Comparison of ENCODE assay signal across 1 cellular context in the genomic region with DNA sequence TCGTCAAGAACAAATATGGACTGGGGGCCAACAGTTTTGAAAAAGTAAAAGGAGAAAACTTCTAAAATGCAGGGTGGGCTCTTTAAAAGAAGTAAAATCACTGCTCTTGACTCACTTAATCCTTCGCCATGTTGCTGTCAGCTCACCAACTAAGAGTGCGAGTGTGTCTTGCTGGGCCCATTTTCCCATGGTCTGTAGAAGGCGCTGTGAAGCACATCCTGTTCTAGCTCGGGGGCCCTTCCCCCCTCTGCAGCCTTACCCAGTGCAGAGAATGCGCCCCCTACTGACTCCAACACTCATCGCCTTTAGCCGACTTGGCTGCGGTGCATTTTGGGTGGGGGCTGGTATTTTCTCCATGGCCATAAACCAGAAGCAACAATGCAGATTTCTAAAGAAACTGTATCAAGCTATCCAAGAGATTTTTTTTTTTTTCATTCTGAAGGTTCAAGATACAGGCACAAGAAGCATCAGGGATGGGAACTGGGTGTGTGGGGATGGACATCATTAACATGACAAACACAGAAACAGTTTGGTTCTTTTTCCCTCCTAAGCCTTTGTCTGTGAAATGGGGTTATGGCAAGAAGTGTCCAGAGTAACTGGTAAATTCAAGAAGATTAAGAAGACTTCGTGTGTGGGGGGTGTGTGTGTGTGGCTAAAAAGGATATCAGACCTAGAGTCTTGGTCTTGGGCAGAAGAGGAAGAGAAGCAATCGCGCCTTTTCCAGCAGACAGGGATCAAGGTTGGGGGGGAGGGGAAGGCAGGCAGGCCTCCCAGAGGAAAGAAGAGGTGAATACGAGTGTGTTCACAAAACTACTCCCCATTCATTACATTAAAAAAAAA.
A peak's percentile ranks its signal among the peaks of the same experiment; 100 is the strongest.
TF ChIP-seq lines count a peak whose summit lies in the region.

No MANE protein-coding gene starts in this region.

TF ChIP-seq in GM12878, 131 proteins besides CTCF, POLR2A, EP300 and RAD21 (continued from another document and continues in another):
- TF ChIP-seq, protein P1, sequence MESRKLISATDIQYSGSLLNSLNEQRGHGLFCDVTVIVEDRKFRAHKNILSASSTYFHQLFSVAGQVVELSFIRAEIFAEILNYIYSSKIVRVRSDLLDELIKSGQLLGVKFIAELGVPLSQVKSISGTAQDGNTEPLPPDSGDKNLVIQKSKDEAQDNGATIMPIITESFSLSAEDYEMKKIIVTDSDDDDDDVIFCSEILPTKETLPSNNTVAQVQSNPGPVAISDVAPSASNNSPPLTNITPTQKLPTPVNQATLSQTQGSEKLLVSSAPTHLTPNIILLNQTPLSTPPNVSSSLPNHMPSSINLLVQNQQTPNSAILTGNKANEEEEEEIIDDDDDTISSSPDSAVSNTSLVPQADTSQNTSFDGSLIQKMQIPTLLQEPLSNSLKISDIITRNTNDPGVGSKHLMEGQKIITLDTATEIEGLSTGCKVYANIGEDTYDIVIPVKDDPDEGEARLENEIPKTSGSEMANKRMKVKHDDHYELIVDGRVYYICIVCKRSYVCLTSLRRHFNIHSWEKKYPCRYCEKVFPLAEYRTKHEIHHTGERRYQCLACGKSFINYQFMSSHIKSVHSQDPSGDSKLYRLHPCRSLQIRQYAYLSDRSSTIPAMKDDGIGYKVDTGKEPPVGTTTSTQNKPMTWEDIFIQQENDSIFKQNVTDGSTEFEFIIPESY (IDR thresholded peaks at IDR 0.05): no peak
- TF ChIP-seq TCF7 (IDR thresholded peaks at IDR 0.05; ENCODE audit: borderline replicate concordance) (peak; percentile 57; the same call in 1 of the 2 replicates), ZNF384 (IDR thresholded peaks at IDR 0.05; ENCODE audit: borderline replicate concordance, low read depth, low read length) (no peak), ATF7 (IDR thresholded peaks at IDR 0.05; ENCODE audit: low read depth) (peak; percentile 51; the same call in 1 of the 2 replicates), KDM1A (IDR thresholded peaks at IDR 0.05; ENCODE audit: borderline replicate concordance) (no peak), NFYA (IDR thresholded peaks at IDR 0.05; ENCODE audit: borderline replicate concordance, low read depth, low read length) (no peak), SUZ12 (IDR thresholded peaks at IDR 0.05; ENCODE audit: unreplicated experiment) (no peak), BMI1 (IDR thresholded peaks at IDR 0.05; ENCODE audit: borderline replicate concordance) (no peak), POLR2AphosphoS5 (IDR thresholded peaks at IDR 0.05; ENCODE audit: low read length) (peak; percentile 55), CHD2 (IDR thresholded peaks at IDR 0.05; ENCODE audit: borderline replicate concordance, low read depth, low read length) (peak; percentile 98), BCL11A (IDR thresholded peaks at IDR 0.05; ENCODE audit: low read depth, low read length) (peak; percentile 65; the same call in 1 of the 2 replicates), ESRRA (IDR thresholded peaks at IDR 0.05; ENCODE audit: low read length) (no peak; the same call in 1 of the 2 replicates), TCF12 (IDR thresholded peaks at IDR 0.05; ENCODE audit: low read depth, low read length) (peak; percentile 87), NFXL1 (IDR thresholded peaks at IDR 0.05; ENCODE audit: borderline replicate concordance) (no peak), LARP7 (IDR thresholded peaks at IDR 0.05) (0 out of 2 replicates have a peak, but pooled peaks have one; percentile 28), ZZZ3 (IDR thresholded peaks at IDR 0.05; ENCODE audit: control insufficient read depth, insufficient read length, low read depth) (no peak), ZNF622 (IDR thresholded peaks at IDR 0.05) (no peak), MTA2 (IDR thresholded peaks at IDR 0.05; ENCODE audit: low read depth) (no peak), HCFC1 (IDR thresholded peaks at IDR 0.05; ENCODE audit: low read length) (peak; percentile 61), SUPT20H (IDR thresholded peaks at IDR 0.05; ENCODE audit: borderline replicate concordance, control insufficient read depth, low read depth, low read length) (no peak), YBX1 (IDR thresholded peaks at IDR 0.05) (no peak), CREB1 (IDR thresholded peaks at IDR 0.05; ENCODE audit: low read depth) (peak; percentile 77), RELA (IDR thresholded peaks at IDR 0.05; ENCODE audit: borderline replicate concordance, partially characterized antibody) (peak; percentile 96), STAT3 (IDR thresholded peaks at IDR 0.05; ENCODE audit: low read depth, low read length) (peak; percentile 43; the same call in 1 of the 2 replicates), MXI1 (IDR thresholded peaks at IDR 0.05; ENCODE audit: low read depth, low read length) (peak; percentile 82), SREBF1 (IDR thresholded peaks at IDR 0.05; ENCODE audit: low read length) (0 out of 2 replicates have a peak, but pooled peaks have one; percentile 11), EGR1 (IDR thresholded peaks at IDR 0.05; ENCODE audit: borderline replicate concordance in 1 of 2, low read depth in 2 of 2, low read length in 2 of 2) (no peak), SIN3A (IDR thresholded peaks at IDR 0.05; ENCODE audit: low read depth, low read length) (peak; percentile 91; the same call in 1 of the 2 replicates), TAF1 (IDR thresholded peaks at IDR 0.05; ENCODE audit: borderline replicate concordance, low read depth, low read length) (peak; percentile 78), NR2C1 (IDR thresholded peaks at IDR 0.05) (no peak), KLF5 (IDR thresholded peaks at IDR 0.05; ENCODE audit: partially characterized antibody) (peak; percentile 64), SREBF2 (IDR thresholded peaks at IDR 0.05; ENCODE audit: low read length) (no peak), FOXM1 (IDR thresholded peaks at IDR 0.05; ENCODE audit: low read depth, low read length) (peak; percentile 95), SRF (IDR thresholded peaks at IDR 0.05; ENCODE audit: low read depth in 2 of 2, low read length in 2 of 2) (0 out of 4 replicates have a peak, but pooled peaks of 1 of the 2 experiments have one; percentile 36), IKZF2 (IDR thresholded peaks at IDR 0.05) (peak in 1 of 2 experiments; percentile 75; a peak in 2 of 4 replicates), SMC3 (IDR thresholded peaks at IDR 0.05; ENCODE audit: borderline replicate concordance, low read length) (peak; percentile 93), IRF4 (IDR thresholded peaks at IDR 0.05; ENCODE audit: low read depth, low read length) (peak; percentile 86), NFIC (IDR thresholded peaks at IDR 0.05; ENCODE audit: low read depth, low read length) (peak; percentile 51; the same call in 1 of the 2 replicates), CHD1 (IDR thresholded peaks at IDR 0.05; ENCODE audit: low read depth, low read length) (peak; percentile 62; the same call in 1 of the 2 replicates)
- TF ChIP-seq, protein P2, sequence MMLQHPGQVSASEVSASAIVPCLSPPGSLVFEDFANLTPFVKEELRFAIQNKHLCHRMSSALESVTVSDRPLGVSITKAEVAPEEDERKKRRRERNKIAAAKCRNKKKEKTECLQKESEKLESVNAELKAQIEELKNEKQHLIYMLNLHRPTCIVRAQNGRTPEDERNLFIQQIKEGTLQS (IDR thresholded peaks at IDR 0.05; ENCODE audit: borderline replicate concordance, extremely low read depth, low read depth, low read length): peak; percentile 45; the same call in 1 of the 2 replicates
- TF ChIP-seq, protein P3, sequence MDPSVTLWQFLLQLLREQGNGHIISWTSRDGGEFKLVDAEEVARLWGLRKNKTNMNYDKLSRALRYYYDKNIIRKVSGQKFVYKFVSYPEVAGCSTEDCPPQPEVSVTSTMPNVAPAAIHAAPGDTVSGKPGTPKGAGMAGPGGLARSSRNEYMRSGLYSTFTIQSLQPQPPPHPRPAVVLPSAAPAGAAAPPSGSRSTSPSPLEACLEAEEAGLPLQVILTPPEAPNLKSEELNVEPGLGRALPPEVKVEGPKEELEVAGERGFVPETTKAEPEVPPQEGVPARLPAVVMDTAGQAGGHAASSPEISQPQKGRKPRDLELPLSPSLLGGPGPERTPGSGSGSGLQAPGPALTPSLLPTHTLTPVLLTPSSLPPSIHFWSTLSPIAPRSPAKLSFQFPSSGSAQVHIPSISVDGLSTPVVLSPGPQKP (IDR thresholded peaks at IDR 0.05; ENCODE audit: low read depth, low read length): peak; percentile 54; the same call in 1 of the 2 replicates
- TF ChIP-seq, protein P4, sequence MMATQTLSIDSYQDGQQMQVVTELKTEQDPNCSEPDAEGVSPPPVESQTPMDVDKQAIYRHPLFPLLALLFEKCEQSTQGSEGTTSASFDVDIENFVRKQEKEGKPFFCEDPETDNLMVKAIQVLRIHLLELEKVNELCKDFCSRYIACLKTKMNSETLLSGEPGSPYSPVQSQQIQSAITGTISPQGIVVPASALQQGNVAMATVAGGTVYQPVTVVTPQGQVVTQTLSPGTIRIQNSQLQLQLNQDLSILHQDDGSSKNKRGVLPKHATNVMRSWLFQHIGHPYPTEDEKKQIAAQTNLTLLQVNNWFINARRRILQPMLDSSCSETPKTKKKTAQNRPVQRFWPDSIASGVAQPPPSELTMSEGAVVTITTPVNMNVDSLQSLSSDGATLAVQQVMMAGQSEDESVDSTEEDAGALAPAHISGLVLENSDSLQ (IDR thresholded peaks at IDR 0.05): peak; percentile 50; the same call in 1 of the 2 replicates
- TF ChIP-seq, protein P5, sequence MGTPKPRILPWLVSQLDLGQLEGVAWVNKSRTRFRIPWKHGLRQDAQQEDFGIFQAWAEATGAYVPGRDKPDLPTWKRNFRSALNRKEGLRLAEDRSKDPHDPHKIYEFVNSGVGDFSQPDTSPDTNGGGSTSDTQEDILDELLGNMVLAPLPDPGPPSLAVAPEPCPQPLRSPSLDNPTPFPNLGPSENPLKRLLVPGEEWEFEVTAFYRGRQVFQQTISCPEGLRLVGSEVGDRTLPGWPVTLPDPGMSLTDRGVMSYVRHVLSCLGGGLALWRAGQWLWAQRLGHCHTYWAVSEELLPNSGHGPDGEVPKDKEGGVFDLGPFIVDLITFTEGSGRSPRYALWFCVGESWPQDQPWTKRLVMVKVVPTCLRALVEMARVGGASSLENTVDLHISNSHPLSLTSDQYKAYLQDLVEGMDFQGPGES (IDR thresholded peaks at IDR 0.05): no peak
- TF ChIP-seq, protein P6, sequence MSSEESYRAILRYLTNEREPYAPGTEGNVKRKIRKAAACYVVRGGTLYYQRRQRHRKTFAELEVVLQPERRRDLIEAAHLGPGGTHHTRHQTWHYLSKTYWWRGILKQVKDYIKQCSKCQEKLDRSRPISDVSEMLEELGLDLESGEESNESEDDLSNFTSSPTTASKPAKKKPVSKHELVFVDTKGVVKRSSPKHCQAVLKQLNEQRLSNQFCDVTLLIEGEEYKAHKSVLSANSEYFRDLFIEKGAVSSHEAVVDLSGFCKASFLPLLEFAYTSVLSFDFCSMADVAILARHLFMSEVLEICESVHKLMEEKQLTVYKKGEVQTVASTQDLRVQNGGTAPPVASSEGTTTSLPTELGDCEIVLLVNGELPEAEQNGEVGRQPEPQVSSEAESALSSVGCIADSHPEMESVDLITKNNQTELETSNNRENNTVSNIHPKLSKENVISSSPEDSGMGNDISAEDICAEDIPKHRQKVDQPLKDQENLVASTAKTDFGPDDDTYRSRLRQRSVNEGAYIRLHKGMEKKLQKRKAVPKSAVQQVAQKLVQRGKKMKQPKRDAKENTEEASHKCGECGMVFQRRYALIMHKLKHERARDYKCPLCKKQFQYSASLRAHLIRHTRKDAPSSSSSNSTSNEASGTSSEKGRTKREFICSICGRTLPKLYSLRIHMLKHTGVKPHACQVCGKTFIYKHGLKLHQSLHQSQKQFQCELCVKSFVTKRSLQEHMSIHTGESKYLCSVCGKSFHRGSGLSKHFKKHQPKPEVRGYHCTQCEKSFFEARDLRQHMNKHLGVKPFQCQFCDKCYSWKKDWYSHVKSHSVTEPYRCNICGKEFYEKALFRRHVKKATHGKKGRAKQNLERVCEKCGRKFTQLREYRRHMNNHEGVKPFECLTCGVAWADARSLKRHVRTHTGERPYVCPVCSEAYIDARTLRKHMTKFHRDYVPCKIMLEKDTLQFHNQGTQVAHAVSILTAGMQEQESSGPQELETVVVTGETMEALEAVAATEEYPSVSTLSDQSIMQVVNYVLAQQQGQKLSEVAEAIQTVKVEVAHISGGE (CRISPR knock-in tag; IDR thresholded peaks at IDR 0.05): no peak
- TF ChIP-seq, protein P7, sequence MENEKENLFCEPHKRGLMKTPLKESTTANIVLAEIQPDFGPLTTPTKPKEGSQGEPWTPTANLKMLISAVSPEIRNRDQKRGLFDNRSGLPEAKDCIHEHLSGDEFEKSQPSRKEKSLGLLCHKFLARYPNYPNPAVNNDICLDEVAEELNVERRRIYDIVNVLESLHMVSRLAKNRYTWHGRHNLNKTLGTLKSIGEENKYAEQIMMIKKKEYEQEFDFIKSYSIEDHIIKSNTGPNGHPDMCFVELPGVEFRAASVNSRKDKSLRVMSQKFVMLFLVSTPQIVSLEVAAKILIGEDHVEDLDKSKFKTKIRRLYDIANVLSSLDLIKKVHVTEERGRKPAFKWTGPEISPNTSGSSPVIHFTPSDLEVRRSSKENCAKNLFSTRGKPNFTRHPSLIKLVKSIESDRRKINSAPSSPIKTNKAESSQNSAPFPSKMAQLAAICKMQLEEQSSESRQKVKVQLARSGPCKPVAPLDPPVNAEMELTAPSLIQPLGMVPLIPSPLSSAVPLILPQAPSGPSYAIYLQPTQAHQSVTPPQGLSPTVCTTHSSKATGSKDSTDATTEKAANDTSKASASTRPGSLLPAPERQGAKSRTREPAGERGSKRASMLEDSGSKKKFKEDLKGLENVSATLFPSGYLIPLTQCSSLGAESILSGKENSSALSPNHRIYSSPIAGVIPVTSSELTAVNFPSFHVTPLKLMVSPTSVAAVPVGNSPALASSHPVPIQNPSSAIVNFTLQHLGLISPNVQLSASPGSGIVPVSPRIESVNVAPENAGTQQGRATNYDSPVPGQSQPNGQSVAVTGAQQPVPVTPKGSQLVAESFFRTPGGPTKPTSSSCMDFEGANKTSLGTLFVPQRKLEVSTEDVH (IDR thresholded peaks at IDR 0.05; ENCODE audit: low read depth, partially characterized antibody): peak; percentile 57
- TF ChIP-seq, protein P8, sequence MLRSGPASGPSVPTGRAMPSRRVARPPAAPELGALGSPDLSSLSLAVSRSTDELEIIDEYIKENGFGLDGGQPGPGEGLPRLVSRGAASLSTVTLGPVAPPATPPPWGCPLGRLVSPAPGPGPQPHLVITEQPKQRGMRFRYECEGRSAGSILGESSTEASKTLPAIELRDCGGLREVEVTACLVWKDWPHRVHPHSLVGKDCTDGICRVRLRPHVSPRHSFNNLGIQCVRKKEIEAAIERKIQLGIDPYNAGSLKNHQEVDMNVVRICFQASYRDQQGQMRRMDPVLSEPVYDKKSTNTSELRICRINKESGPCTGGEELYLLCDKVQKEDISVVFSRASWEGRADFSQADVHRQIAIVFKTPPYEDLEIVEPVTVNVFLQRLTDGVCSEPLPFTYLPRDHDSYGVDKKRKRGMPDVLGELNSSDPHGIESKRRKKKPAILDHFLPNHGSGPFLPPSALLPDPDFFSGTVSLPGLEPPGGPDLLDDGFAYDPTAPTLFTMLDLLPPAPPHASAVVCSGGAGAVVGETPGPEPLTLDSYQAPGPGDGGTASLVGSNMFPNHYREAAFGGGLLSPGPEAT (IDR thresholded peaks at IDR 0.05; ENCODE audit: low read depth): peak; percentile 61; the same call in 1 of the 2 replicates
- TF ChIP-seq, protein P9, sequence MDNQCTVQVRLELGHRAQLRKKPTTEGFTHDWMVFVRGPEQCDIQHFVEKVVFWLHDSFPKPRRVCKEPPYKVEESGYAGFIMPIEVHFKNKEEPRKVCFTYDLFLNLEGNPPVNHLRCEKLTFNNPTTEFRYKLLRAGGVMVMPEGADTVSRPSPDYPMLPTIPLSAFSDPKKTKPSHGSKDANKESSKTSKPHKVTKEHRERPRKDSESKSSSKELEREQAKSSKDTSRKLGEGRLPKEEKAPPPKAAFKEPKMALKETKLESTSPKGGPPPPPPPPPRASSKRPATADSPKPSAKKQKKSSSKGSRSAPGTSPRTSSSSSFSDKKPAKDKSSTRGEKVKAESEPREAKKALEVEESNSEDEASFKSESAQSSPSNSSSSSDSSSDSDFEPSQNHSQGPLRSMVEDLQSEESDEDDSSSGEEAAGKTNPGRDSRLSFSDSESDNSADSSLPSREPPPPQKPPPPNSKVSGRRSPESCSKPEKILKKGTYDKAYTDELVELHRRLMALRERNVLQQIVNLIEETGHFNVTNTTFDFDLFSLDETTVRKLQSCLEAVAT (IDR thresholded peaks at IDR 0.05): peak; percentile 67
